1 cellular context compared by ENCODE assay signal in the genomic region with DNA sequence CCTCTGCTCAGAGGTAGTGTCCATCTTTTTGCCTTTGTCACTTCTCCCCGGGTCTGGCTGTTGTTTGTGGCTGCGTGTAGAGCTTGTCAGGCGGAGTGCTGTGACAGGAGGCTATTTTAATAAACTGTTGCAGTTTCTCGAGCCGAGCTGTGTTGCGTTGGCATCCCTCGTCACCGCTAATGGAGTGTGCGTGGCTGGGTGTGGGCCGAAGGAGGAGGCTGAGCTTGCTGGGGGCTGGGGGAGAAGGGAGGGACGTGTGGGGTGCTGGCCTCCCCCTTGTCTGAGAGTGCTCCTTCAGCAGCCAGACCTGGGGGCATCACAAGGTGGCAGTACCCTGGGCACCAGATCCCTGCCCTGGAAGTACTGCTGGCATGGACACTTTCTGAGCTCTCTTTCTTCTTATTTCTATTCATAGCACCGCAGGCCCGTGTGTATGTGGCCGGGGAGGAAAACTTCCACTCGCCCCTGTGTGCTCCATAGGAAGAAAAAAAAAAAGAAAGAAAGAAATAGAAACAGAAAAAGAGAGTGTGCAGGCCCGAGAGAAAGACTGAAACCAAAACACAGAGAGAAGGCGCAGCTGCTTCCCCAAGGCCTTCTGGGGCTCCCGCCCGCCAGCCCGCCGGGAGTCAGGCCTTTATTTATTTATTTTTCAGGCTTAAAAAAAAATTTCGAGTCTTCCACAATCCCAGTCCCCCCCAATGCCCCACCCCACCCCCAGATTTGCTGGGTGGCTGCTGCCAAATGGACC.
TF ChIP-seq lines count a peak whose summit lies in the region.

No MANE protein-coding gene starts in this region.

TF ChIP-seq in WTC11, 78 proteins besides CTCF, POLR2A, EP300 and RAD21 (continued from another document):
- TF ChIP-seq, protein P1, sequence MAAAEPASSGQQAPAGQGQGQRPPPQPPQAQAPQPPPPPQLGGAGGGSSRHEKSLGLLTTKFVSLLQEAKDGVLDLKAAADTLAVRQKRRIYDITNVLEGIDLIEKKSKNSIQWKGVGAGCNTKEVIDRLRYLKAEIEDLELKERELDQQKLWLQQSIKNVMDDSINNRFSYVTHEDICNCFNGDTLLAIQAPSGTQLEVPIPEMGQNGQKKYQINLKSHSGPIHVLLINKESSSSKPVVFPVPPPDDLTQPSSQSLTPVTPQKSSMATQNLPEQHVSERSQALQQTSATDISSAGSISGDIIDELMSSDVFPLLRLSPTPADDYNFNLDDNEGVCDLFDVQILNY (CRISPR knock-in tag; IDR thresholded peaks at IDR 0.05) = no peak
- TF ChIP-seq ELF4 (CRISPR knock-in tag; IDR thresholded peaks at IDR 0.05; ENCODE audit: low read depth) = no peak
- TF ChIP-seq, protein P2, sequence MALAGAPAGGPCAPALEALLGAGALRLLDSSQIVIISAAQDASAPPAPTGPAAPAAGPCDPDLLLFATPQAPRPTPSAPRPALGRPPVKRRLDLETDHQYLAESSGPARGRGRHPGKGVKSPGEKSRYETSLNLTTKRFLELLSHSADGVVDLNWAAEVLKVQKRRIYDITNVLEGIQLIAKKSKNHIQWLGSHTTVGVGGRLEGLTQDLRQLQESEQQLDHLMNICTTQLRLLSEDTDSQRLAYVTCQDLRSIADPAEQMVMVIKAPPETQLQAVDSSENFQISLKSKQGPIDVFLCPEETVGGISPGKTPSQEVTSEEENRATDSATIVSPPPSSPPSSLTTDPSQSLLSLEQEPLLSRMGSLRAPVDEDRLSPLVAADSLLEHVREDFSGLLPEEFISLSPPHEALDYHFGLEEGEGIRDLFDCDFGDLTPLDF (CRISPR knock-in tag; IDR thresholded peaks at IDR 0.05) = no peak
- no peak for TF ChIP-seq HMGA2 (CRISPR knock-in tag; IDR thresholded peaks at IDR 0.05)
- TF ChIP-seq PRRX2 (CRISPR knock-in tag; IDR thresholded peaks at IDR 0.05) = no peak
- no peak for TF ChIP-seq SOX15 (CRISPR knock-in tag; IDR thresholded peaks at IDR 0.05)
TF ChIP-seq in WTC11: peak in this region for 0.
